19 cellular contexts compared by ENCODE assay signal in genomic region chr10:2122431-2123124, GRCh38.
DNase-seq lines count a peak whose midpoint lies in the region; ATAC-seq and TF ChIP-seq lines count a peak whose summit lies in the region.
"Had no signal": no experiment of that assay in that cellular context is flagged by ENCODE, and none has a peak within 500 bp of the region (broad histone marks: within the 10 kb centered on the region; RNA-seq: fewer than 3 reads in every experiment).

No MANE protein-coding gene starts in this region.

- DNase-seq in left cardiac atrium: peak; percentile 28
- no peak for DNase-seq in heart right ventricle
- DNase-seq in astrocyte of the hippocampus (ENCODE audit: low read depth, low spot score): peak; percentile 60
- DNase-seq in left ventricle myocardium superior: peak; percentile 40
- no peak for DNase-seq in activated CD8-positive, alpha-beta memory T cell treated with anti-CD3 and anti-CD28 coated beads, Interleukin-2, amount 50 U/mL, for 4 hours
- no peak for DNase-seq in ACHN
- DNase-seq in RKO (ENCODE audit: low spot score): no peak
- DNase-seq: CD4-positive, CD25-positive, alpha-beta regulatory T cell; DMS79; NCI-H1105; NCI-H187; NCI-H446; NCI-H748 treated with DMSO at 0.1 percent for 48 hours had no signal

- no peaks in the 10 kb centered on the region for H3K36me3 ChIP-seq in heart right ventricle
- H3K36me3 ChIP-seq: SJSA1 had no signal

- 63 to 76% methylated on average over 8 of the region's 8 CpGs for WGBS in heart right ventricle, 2 donors

- TF ChIP-seq CTCF in heart right ventricle (IDR thresholded peaks at IDR 0.05): no peak

- no peaks in the 10 kb centered on the region for H3K4me1 ChIP-seq in heart right ventricle
- H3K4me1 ChIP-seq: A549 had no signal

- H3K9me3 ChIP-seq in heart right ventricle: peaks cover 0 to 5% (median 0%) of the 10 kb centered on the region in 11 donors
- H3K9me3 ChIP-seq: A549, SJSA1 had no signal

- intact Hi-C loops in left cardiac atrium (cut with DNase I) (no loop called here), heart right ventricle (cut with DNase I) (no loop called here), left ventricle myocardium superior (cut with micrococcal nuclease) (no loop called here)

- no peak overlapping the region for H3K4me3 ChIP-seq in heart right ventricle
- H3K4me3 ChIP-seq: A549, K562, SJSA1 had no signal

- in situ Hi-C loops in ACHN (cut with HindIII; ENCODE audit: low pct_ligation_motif_present, low pct_unique_long_range_greater_than_20kb, low sequenced_read_pairs): no loop called here

- H3K27ac ChIP-seq in heart right ventricle: no peak overlapping the region
- H3K27ac ChIP-seq: A549, HL-60, SJSA1 had no signal

- ATAC-seq in left cardiac atrium (peak; percentile 41 to 80), heart right ventricle (no peak), left ventricle myocardium superior (peak; percentile 57), HG02981 (IDR thresholded peaks at IDR 0.05; ENCODE audit: unreplicated experiment) (no peak)
- ATAC-seq: A549, K562, Panc1 had no signal

- no peaks in the 10 kb centered on the region for H3K27me3 ChIP-seq in heart right ventricle
- H3K27me3 ChIP-seq: SJSA1 had no signal

Comparison
In these comparisons a context has a peak if more than half of its experiments do, and no peak if none do; other contexts are left out.
1. ATAC-seq: peak in left cardiac atrium (2 of 2) and left ventricle myocardium superior (single experiment); none in heart right ventricle (0 of 8) and HG02981 (single experiment).
2. DNase-seq: peak in left cardiac atrium (single experiment), astrocyte of the hippocampus (single experiment) and left ventricle myocardium superior (single experiment); none in heart right ventricle (0 of 2), activated CD8-positive, alpha-beta memory T cell treated with anti-CD3 and anti-CD28 coated beads, Interleukin-2, amount 50 U/mL, for 4 hours (single experiment), ACHN (single experiment) and RKO (single experiment).